In the genomic region with DNA sequence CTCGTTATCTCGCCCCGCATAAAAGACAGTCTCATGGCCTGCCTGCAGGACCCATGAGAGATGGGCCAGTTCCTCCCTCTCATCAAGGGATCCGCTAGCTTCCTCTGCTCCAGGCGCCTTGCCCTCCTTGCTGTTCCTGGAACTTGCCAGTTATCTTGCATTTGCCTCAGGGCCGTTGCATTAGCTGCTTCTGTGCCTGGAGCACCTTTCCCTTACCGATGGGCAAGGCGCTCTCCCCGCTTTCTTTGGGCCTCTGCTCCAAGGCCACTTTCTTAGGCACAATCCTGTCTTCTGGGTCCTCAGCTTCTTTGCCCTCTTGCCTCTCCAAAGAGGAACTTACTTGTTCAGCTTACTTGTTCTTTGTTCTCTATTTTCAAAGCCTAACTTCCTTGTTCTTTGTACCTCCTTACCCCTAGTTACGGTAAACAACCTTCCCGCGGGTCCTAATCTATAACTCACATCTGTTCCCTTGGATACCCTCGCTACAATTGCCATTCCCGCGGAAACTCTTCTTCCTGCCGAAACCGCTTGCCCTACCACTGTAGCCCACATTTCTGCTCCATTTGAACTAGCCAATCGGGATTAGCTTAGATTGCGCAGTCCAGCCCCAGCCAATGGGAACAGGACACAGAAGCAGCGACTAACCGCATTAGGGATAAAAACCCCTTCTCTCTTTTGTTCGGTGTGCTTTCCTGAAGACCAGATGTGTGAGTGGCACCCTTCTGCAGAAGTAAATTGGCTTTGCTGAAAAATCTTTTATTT, we compare ENCODE assay signal across 8 cellular contexts. TPM values are rescaled to one million over a fixed set of nuclear protein-coding genes. Genes with fewer than 3 reads are reported as not detected.
DNase-seq lines count a peak whose midpoint lies in the region; ATAC-seq and TF ChIP-seq lines count a peak whose summit lies in the region.

No MANE protein-coding gene starts in this region.

- H3K9me3 Mint-ChIP-seq in CD4-positive, alpha-beta T cell, result no peaks in the 10 kb centered on the region
- no peaks in the 10 kb centered on the region for H3K9me3 Mint-ChIP-seq in activated naive CD4-positive, alpha-beta T cell treated with anti-CD3 and anti-CD28 coated beads, Interleukin-2, amount 50 U/mL, for 72 hours

- peaks cover 49% of the 10 kb centered on the region for H3K4me1 Mint-ChIP-seq in CD4-positive, alpha-beta T cell (ENCODE audit: low read depth)

- no peaks in the 10 kb centered on the region for H3K27me3 ChIP-seq in CD4-positive, alpha-beta T cell (ENCODE audit: control insufficient read depth, insufficient read depth, low read length)
- H3K27me3 ChIP-seq in Karpas-422 (ENCODE audit: low read length), result no peaks in the 10 kb centered on the region
- no peaks in the 10 kb centered on the region for H3K27me3 ChIP-seq in left lung

- intact Hi-C loops in CD4-positive, alpha-beta T cell (cut with DNase I, micrococcal nuclease), result loop anchor here (2.0 to 10.0 kb wide), 9 partner anchors 35 to 1005 kb away; partner anchors contain the start of genes FAM110A (in 1 of the 2), FKBP1A (in 1 of the 2), PSMF1 (in 1 of the 2) and SNRPB (in 1 of the 2)
- intact Hi-C loops in left lung (cut with DNase I), result no loop called here

- H3K4me2 ChIP-seq in Karpas-422 (ENCODE audit: low read depth, low read length, poor library complexity, severe bottlenecking), result peak overlapping the region; percentile 42

- no peak overlapping the region for H3K9ac ChIP-seq in Karpas-422 (ENCODE audit: low read length)

- H3K9me2 ChIP-seq in Karpas-422 (replicated peaks; ENCODE audit: insufficient read depth, low read length), result no peaks in the 10 kb centered on the region

- peak overlapping the region; percentile 8 for H3K27ac ChIP-seq in CD4-positive, alpha-beta T cell (ENCODE audit: low read depth, low read length)
- no peak overlapping the region for H3K27ac ChIP-seq in Karpas-422 (ENCODE audit: low read length)
- H3K27ac ChIP-seq in left lung, result peak overlapping the region; percentile 87 to 97
- H3K27ac ChIP-seq in temporal lobe (ENCODE audit: low read depth, low read length), result peak overlapping the region; percentile 58

- no peaks in the 10 kb centered on the region for H3K9me3 ChIP-seq in CD4-positive, alpha-beta T cell (ENCODE audit: control insufficient read depth, low read length)
- no peaks in the 10 kb centered on the region for H3K9me3 ChIP-seq in Karpas-422 (ENCODE audit: low read length)
- no peaks in the 10 kb centered on the region for H3K9me3 ChIP-seq in left lung

- POLR2A ChIA-PET in CD4-positive, alpha-beta T cell (lab: Charles Lee), result interaction anchor here (0.6 to 2.3 kb wide), 7 partner anchors 75 to 1003 kb away, joined by 3 to 11 read pairs (median 5); partner anchors contain the start of genes FKBP1A, PSMF1, SNPH and SNRPB

- H3K4me1 ChIP-seq in Karpas-422 (ENCODE audit: low read length) (peaks cover 36% of the 10 kb centered on the region), left lung (peaks cover 24 to 83% of the 10 kb centered on the region in 2 donors)

- no peak for TF ChIP-seq CTCF in CD4-positive, alpha-beta T cell (IDR thresholded peaks at IDR 0.05)
- no peak for TF ChIP-seq CTCF in left lung (IDR thresholded peaks at IDR 0.05)

- H3K36me3 ChIP-seq in Karpas-422 (ENCODE audit: insufficient read depth, low read length) (no peaks in the 10 kb centered on the region), left lung (peaks cover 0 to 28% of the 10 kb centered on the region in 2 donors)

- H3K79me2 ChIP-seq in Karpas-422 (ENCODE audit: low read length), result peaks cover 39% of the 10 kb centered on the region

- H3K27ac Mint-ChIP-seq in CD4-positive, alpha-beta T cell, result peak overlapping the region; percentile 68
- H3K27ac Mint-ChIP-seq in activated naive CD4-positive, alpha-beta T cell treated with anti-CD3 and anti-CD28 coated beads, Interleukin-2, amount 50 U/mL, for 72 hours, result peak overlapping the region; percentile 34 to 87

- CTCF ChIA-PET in CD4-positive, alpha-beta T cell (lab: Charles Lee), result interaction anchor here (0.9 to 2.3 kb wide), 12 partner anchors 19 to 634 kb away, joined by 3 to 16 read pairs (median 5); partner anchors contain the start of genes FKBP1A, SDCBP2, SNPH and STK35

- peaks cover 10% of the 10 kb centered on the region; the same call in 1 of the 2 replicates for H4K20me1 ChIP-seq in Karpas-422 (ENCODE audit: insufficient read depth, low read depth, low read length)

- no peak overlapping the region; the same call in 1 of the 2 replicates for H2AFZ ChIP-seq in Karpas-422 (ENCODE audit: low read length)

- ATAC-seq in CD4-positive, alpha-beta T cell (ENCODE audit: poor library complexity), result no peak
- ATAC-seq in activated naive CD4-positive, alpha-beta T cell treated with anti-CD3 and anti-CD28 coated beads, Interleukin-2, amount 50 U/mL, for 72 hours, result no peak
- ATAC-seq in left lung (no peak), GM21576 (IDR thresholded peaks at IDR 0.05; ENCODE audit: unreplicated experiment) (no peak)

- peaks cover 33% of the 10 kb centered on the region for H3K36me3 Mint-ChIP-seq in CD4-positive, alpha-beta T cell (ENCODE audit: low read depth)
- H3K36me3 Mint-ChIP-seq in activated naive CD4-positive, alpha-beta T cell treated with anti-CD3 and anti-CD28 coated beads, Interleukin-2, amount 50 U/mL, for 72 hours, result peaks cover 6% of the 10 kb centered on the region in 2 donors

- DNase-seq in CD4-positive, alpha-beta T cell, result no peak
- DNase-seq in Karpas-422 (no peak), left lung (peak in 1 of 2 donors; percentile 59), amniotic stem cell (lab: John Stamatoyannopoulos, UW) (no peak), COLO829 (ENCODE audit: low spot score) (no peak)
- DNase-seq in activated naive CD4-positive, alpha-beta T cell treated with anti-CD3 and anti-CD28 coated beads, Interleukin-2, amount 50 U/mL, for 72 hours (ENCODE audit: low spot score in 2 of 2), result peak in 1 of 2 donors; percentile 7

- H3K4me3 ChIP-seq in Karpas-422 (ENCODE audit: low read length) (peak overlapping the region; percentile 35; the same call in 1 of the 2 replicates), left lung (peak overlapping the region in 1 of 2 donors; percentile 83)

- H3K4me3 Mint-ChIP-seq in CD4-positive, alpha-beta T cell, result peak overlapping the region; percentile 88

- peaks cover 10% of the 10 kb centered on the region for H3K27me3 Mint-ChIP-seq in CD4-positive, alpha-beta T cell

RNA-seq across cellular contexts. Expression of gene NSFL1C, which starts 0.9 kb away (rescaled TPM):
- total RNA-seq in CD4-positive, alpha-beta T cell, result 10 to 100 TPM; 53.2 to 53.4 TPM
- total RNA-seq in Karpas-422 (2014; rRNA removed; shearing (Covaris generic); ENCODE audit: low replicate concordance), result 19.4 and 20.9 TPM in 2 replicates
- 10 to 100 TPM; 40.1 to 70.1 TPM for total RNA-seq in activated naive CD4-positive, alpha-beta T cell treated with anti-CD3 and anti-CD28 coated beads, Interleukin-2, amount 50 U/mL, for 72 hours
- total RNA-seq in left lung (10 to 100 TPM; 60.5 to 96.9 TPM), temporal lobe (24.1 TPM)

RNA-seq across cellular contexts. Expression of gene SIRPB2, which starts 23.7 kb away (rescaled TPM):
- under 1 TPM; 0.20 to 0.49 TPM for total RNA-seq in CD4-positive, alpha-beta T cell
- total RNA-seq in Karpas-422 (2014; rRNA removed; shearing (Covaris generic); ENCODE audit: low replicate concordance), result not detected in 2 replicates
- total RNA-seq in activated naive CD4-positive, alpha-beta T cell treated with anti-CD3 and anti-CD28 coated beads, Interleukin-2, amount 50 U/mL, for 72 hours, result not detected
- 10 to 100 TPM in 1 of 2 donors, 1 to 10 TPM in 1; 9.2 to 29.9 TPM for total RNA-seq in left lung
- total RNA-seq in temporal lobe, result 0.49 TPM

Comparison
In these comparisons a context has a peak if more than half of its experiments do, and no peak if none do; other contexts are left out.
1. intact Hi-C loops: an anchor here in CD4-positive, alpha-beta T cell (2.0 to 10.0 kb wide); none called in left lung.